Comparison of ENCODE assay signal across 21 cellular contexts in genomic region chr7:116455009-116455408, GRCh38. TPM values are rescaled to one million over a fixed set of nuclear protein-coding genes. Genes with fewer than 3 reads are reported as not detected.
A peak's percentile ranks its signal among the peaks of the same experiment; 100 is the strongest.
DNase-seq lines count a peak whose midpoint lies in the region; ATAC-seq, FAIRE-seq and TF ChIP-seq lines count a peak whose summit lies in the region.
"Had no signal": no experiment of that assay in that cellular context is flagged by ENCODE, and none has a peak within 500 bp of the region (broad histone marks: within the 10 kb centered on the region; RNA-seq: fewer than 3 reads in every experiment).

No MANE protein-coding gene starts in this region.

- TF ChIP-seq CTCF in A673 (conservative IDR thresholded peaks at IDR 0.05; ENCODE audit: low read depth, low read length), result no peak
- TF ChIP-seq CTCF in astrocyte (IDR thresholded peaks at IDR 0.05; ENCODE audit: insufficient read depth, low read depth, low read length), result no peak
- TF ChIP-seq CTCF in fibroblast of villous mesenchyme (IDR thresholded peaks at IDR 0.05; ENCODE audit: insufficient read depth, low read depth, low read length), result no peak
- TF ChIP-seq CTCF in hepatocyte (IDR thresholded peaks at IDR 0.05; ENCODE audit: poor library complexity), result no peak

- H3K27me3 Mint-ChIP-seq in astrocyte (ENCODE audit: low read depth, unreplicated experiment), result no peaks in the 10 kb centered on the region
- H3K27me3 Mint-ChIP-seq: activated naive CD8-positive, alpha-beta T cell treated with anti-CD3 and anti-CD28 coated beads, Interleukin-2, amount 10 ng/mL, durations not matched to agents 7 days and 5 days had no signal

- no peak for ATAC-seq in GM18519 (IDR thresholded peaks at IDR 0.05; ENCODE audit: low FRiP score, unreplicated experiment)
- ATAC-seq: activated T-cell treated with anti-CD3 and anti-CD28 coated beads, Interleukin-2, amount 50 U/mL, for 72 hours; heart right ventricle had no signal

- no peaks in the 10 kb centered on the region for H3K9me3 ChIP-seq in A673 (ENCODE audit: low read depth, low read length, poor library complexity, severe bottlenecking)
- no peaks in the 10 kb centered on the region for H3K9me3 ChIP-seq in astrocyte (ENCODE audit: insufficient read depth, low read depth, low read length)
- no peaks in the 10 kb centered on the region for H3K9me3 ChIP-seq in hepatocyte (ENCODE audit: low read depth)
- H3K9me3 ChIP-seq: Caco-2, heart right ventricle, neutrophil, sigmoid colon, SJCRH30 had no signal

- no TSS peak for BruUV-seq in A673 (replicated peaks; lab: Mats Ljungman, UMichigan)

- H3K27ac ChIP-seq in A673 (ENCODE audit: low read depth, low read length, poor library complexity, severe bottlenecking), result peak overlapping the region; percentile 20
- peak overlapping the region; percentile 21 for H3K27ac ChIP-seq in astrocyte (ENCODE audit: low read depth, low read length)
- no peak overlapping the region for H3K27ac ChIP-seq in hepatocyte
- H3K27ac ChIP-seq: heart right ventricle, neutrophil, sigmoid colon, SJCRH30 had no signal

- intact Hi-C loops in A673 (cut with micrococcal nuclease; ENCODE audit: unreplicated experiment), result no loop called here

- no peak overlapping the region for H3K4me3 ChIP-seq in A673 (ENCODE audit: low read depth, low read length, poor library complexity, severe bottlenecking)
- peak overlapping the region; percentile 14 for H3K4me3 ChIP-seq in astrocyte (ENCODE audit: insufficient read depth, low read depth, low read length)
- no peak overlapping the region for H3K4me3 ChIP-seq in fibroblast of villous mesenchyme (ENCODE audit: low read depth, low read length)
- H3K4me3 ChIP-seq in hepatocyte, result no peak overlapping the region
- H3K4me3 ChIP-seq: heart right ventricle, sigmoid colon, SJCRH30 had no signal

- POLR2A ChIA-PET in A673 (lab: Charles Lee; ENCODE audit: low non-redundant PET), result no interaction called here

- peak overlapping the region; percentile 19 for H3K9ac ChIP-seq in astrocyte (ENCODE audit: low read length)

- H3K36me3 Mint-ChIP-seq in astrocyte (ENCODE audit: low read depth, unreplicated experiment), result no peaks in the 10 kb centered on the region
- H3K36me3 Mint-ChIP-seq: activated naive CD8-positive, alpha-beta T cell treated with anti-CD3 and anti-CD28 coated beads, Interleukin-2, amount 10 ng/mL, durations not matched to agents 7 days and 5 days; mesothelial cell of epicardium had no signal

- H3K27ac Mint-ChIP-seq in astrocyte (ENCODE audit: unreplicated experiment), result no peak overlapping the region
- H3K27ac Mint-ChIP-seq: activated naive CD8-positive, alpha-beta T cell treated with anti-CD3 and anti-CD28 coated beads, Interleukin-2, amount 10 ng/mL, durations not matched to agents 7 days and 5 days; activated T-cell treated with anti-CD3 and anti-CD28 coated beads, Interleukin-2, amount 50 U/mL, for 72 hours; mesothelial cell of epicardium had no signal

- H3K4me1 ChIP-seq in A673 (ENCODE audit: insufficient read depth, low read length, poor library complexity, severe bottlenecking) (peaks cover 9% of the 10 kb centered on the region), astrocyte (ENCODE audit: insufficient read depth, low read length) (peaks cover 11% of the 10 kb centered on the region), hepatocyte (ENCODE audit: insufficient read depth) (no peaks in the 10 kb centered on the region)
- H3K4me1 ChIP-seq: Caco-2, SJCRH30 had no signal

- no peak overlapping the region for H3K4me3 Mint-ChIP-seq in astrocyte (ENCODE audit: unreplicated experiment)
- H3K4me3 Mint-ChIP-seq: activated naive CD8-positive, alpha-beta T cell treated with anti-CD3 and anti-CD28 coated beads, Interleukin-2, amount 10 ng/mL, durations not matched to agents 7 days and 5 days; activated T-cell treated with anti-CD3 and anti-CD28 coated beads, Interleukin-2, amount 50 U/mL, for 72 hours; mesothelial cell of epicardium had no signal

- DNase-seq in A673 (ENCODE audit: low spot score), result no peak
- DNase-seq in HS-5 (ENCODE audit: low read depth), result peak; percentile 69
- peak; percentile 70 for DNase-seq in astrocyte (ENCODE audit: low read depth)
- DNase-seq in fibroblast of villous mesenchyme (ENCODE audit: low read depth), result peak; percentile 39
- DNase-seq in hepatocyte (ENCODE audit: low spot score), result no peak
- DNase-seq in DMS114 treated with DMSO at 0.1 percent for 48 hours (lab: John Stamatoyannopoulos, UW; ENCODE audit: unreplicated experiment), result no peak
- no peak for DNase-seq in NCI-H1694 treated with DMSO at 0.1 percent for 48 hours (lab: John Stamatoyannopoulos, UW)
- DNase-seq: ACHN; activated naive CD8-positive, alpha-beta T cell treated with anti-CD3 and anti-CD28 coated beads, Interleukin-2, amount 10 ng/mL, durations not matched to agents 7 days and 5 days; activated T-cell treated with anti-CD3 and anti-CD28 coated beads, Interleukin-2, amount 50 U/mL, for 72 hours; Caco-2; heart right ventricle; Kasumi-1; kidney glomerular epithelial cell; NCI-H1694; sigmoid colon; SJCRH30; trophoblast cell had no signal

- H3K9me2 ChIP-seq in hepatocyte (replicated peaks; ENCODE audit: insufficient read depth), result no peaks in the 10 kb centered on the region

- WGBS in hepatocyte (ENCODE audit: low lambda C conversion rate, missing lambda C conversion rate), result 85% methylated on average over 2 of the region's 2 CpGs

- H2AFZ ChIP-seq in astrocyte (ENCODE audit: low read depth, low read length) (no peak overlapping the region), hepatocyte (no peak overlapping the region)

- CTCF ChIA-PET in A673 (lab: Charles Lee), result no interaction called here

- H3K4me2 ChIP-seq in astrocyte (ENCODE audit: low read length) (peak overlapping the region; percentile 54), hepatocyte (no peak overlapping the region)

- H3K9me3 Mint-ChIP-seq in astrocyte (ENCODE audit: unreplicated experiment), result peaks cover 2% of the 10 kb centered on the region
- H3K9me3 Mint-ChIP-seq: activated naive CD8-positive, alpha-beta T cell treated with anti-CD3 and anti-CD28 coated beads, Interleukin-2, amount 10 ng/mL, durations not matched to agents 7 days and 5 days; activated T-cell treated with anti-CD3 and anti-CD28 coated beads, Interleukin-2, amount 50 U/mL, for 72 hours; mesothelial cell of epicardium had no signal

- H3K36me3 ChIP-seq in A673 (ENCODE audit: insufficient read depth, low read length, poor library complexity, severe bottlenecking), result no peaks in the 10 kb centered on the region
- H3K36me3 ChIP-seq in astrocyte (ENCODE audit: insufficient read depth, low read length), result no peaks in the 10 kb centered on the region
- H3K36me3 ChIP-seq in hepatocyte (replicated peaks; ENCODE audit: insufficient read depth, low read depth), result no peaks in the 10 kb centered on the region
- H3K36me3 ChIP-seq: heart right ventricle, neutrophil, sigmoid colon, SJCRH30 had no signal

- H4K20me1 ChIP-seq in astrocyte (ENCODE audit: insufficient read depth, low read length) (no peaks in the 10 kb centered on the region), hepatocyte (ENCODE audit: insufficient read depth, poor library complexity, severe bottlenecking) (no peaks in the 10 kb centered on the region)

- no peaks in the 10 kb centered on the region for H3K27me3 ChIP-seq in A673 (replicated peaks; ENCODE audit: insufficient read depth, low read depth, low read length, poor library complexity)
- no peaks in the 10 kb centered on the region for H3K27me3 ChIP-seq in astrocyte (ENCODE audit: insufficient read depth, low read length)
- H3K27me3 ChIP-seq in hepatocyte, result no peaks in the 10 kb centered on the region
- H3K27me3 ChIP-seq: heart right ventricle, neutrophil, sigmoid colon, SJCRH30 had no signal

- FAIRE-seq in astrocyte (lab: Jason Lieb, UNC), result no peak

- no peaks in the 10 kb centered on the region for H3K4me1 Mint-ChIP-seq in astrocyte (ENCODE audit: low read depth, unreplicated experiment)
- H3K4me1 Mint-ChIP-seq: activated naive CD8-positive, alpha-beta T cell treated with anti-CD3 and anti-CD28 coated beads, Interleukin-2, amount 10 ng/mL, durations not matched to agents 7 days and 5 days; mesothelial cell of epicardium had no signal

- H3K79me2 ChIP-seq in astrocyte (ENCODE audit: insufficient read depth, low read length) (no peaks in the 10 kb centered on the region), hepatocyte (no peaks in the 10 kb centered on the region)

RNA-seq across cellular contexts. Expression of gene CAV2, which starts 44.5 kb away (rescaled TPM):
- 265 and 286 TPM in 2 replicates for total RNA-seq in A673 (2021)
- total RNA-seq in astrocyte, result 152 and 161 TPM in 2 replicates
- 130 and 224 TPM in 2 replicates for total RNA-seq in fibroblast of villous mesenchyme
- total RNA-seq in hepatocyte, result 35.5 and 49.2 TPM in 2 replicates
- polyA plus RNA-seq in hepatocyte, result 53.0 and 61.5 TPM in 2 replicates
- total RNA-seq: activated naive CD8-positive, alpha-beta T cell treated with anti-CD3 and anti-CD28 coated beads, Interleukin-2, amount 10 ng/mL, durations not matched to agents 7 days and 5 days; activated T-cell treated with anti-CD3 and anti-CD28 coated beads, Interleukin-2, amount 50 U/mL, for 72 hours had no signal

Comparison
In these comparisons a context has a peak if more than half of its experiments do, and no peak if none do; other contexts are left out.
1. DNase-seq: peak in HS-5 (single experiment), astrocyte (single experiment) and fibroblast of villous mesenchyme (single experiment); none in A673 (single experiment), hepatocyte (single experiment), DMS114 treated with DMSO at 0.1 percent for 48 hours (single experiment) and NCI-H1694 treated with DMSO at 0.1 percent for 48 hours (single experiment).